ENCODE assay signal across 24 cellular contexts in the genomic region with DNA sequence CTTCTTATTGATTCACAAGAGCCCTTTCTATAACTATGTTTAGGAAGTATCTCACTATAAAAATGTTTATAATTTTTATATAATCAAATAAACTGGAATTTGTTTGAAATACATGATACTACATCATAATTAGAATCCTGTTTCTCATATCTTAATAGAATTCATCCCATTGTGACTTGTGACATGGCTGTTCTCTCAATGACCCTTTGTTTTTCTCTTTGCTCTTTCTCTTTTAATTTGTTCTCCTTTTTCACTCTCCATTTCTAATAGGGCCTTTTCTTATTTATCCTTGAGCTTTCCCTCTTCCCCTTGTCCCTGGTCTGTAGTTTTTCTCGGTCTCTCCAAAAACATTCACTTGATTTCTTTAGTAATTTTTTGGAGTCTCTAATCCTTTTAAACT.
A peak's percentile ranks its signal among the peaks of the same experiment; 100 is the strongest.
DNase-seq lines count a peak whose midpoint lies in the region; ATAC-seq, FAIRE-seq and TF ChIP-seq lines count a peak whose summit lies in the region.
"Had no signal": no experiment of that assay in that cellular context is flagged by ENCODE, and none has a peak within 500 bp of the region (broad histone marks: within the 10 kb centered on the region; RNA-seq: fewer than 3 reads in every experiment).

No MANE protein-coding gene starts in this region.

- peak overlapping the region; percentile 57 for H3K27ac Mint-ChIP-seq in dendritic cell treated with granulocyte-macrophage colony-stimulating factor and Interleukin-4, amounts not matched to agents 40 ng/mL and 50 ng/mL, for 4 days
- H3K27ac Mint-ChIP-seq in activated T-helper 1 cell treated with anti-CD3 and anti-CD28 coated beads, Interleukin-12 subunit alpha, Interleukin-12 subunit beta, Interleukin-2, Interleukin-4 antibody, amounts not matched to agents 30 ng/mL and 10 ng/mL and 1 ng/mL, durations not matched to agents 14 hours and 24 hours and 36 hours: no peak overlapping the region
- H3K27ac Mint-ChIP-seq: CD8-positive, alpha-beta T cell; HFFc6 had no signal

- no peak for FAIRE-seq in GM12892 (lab: Jason Lieb, UNC)
- FAIRE-seq: A549, G401.6, GM19239, H54 had no signal

- peak overlapping the region; percentile 77 for H3K27ac ChIP-seq in angular gyrus (ENCODE audit: low read depth, low read length)
- H3K27ac ChIP-seq in layer of hippocampus (ENCODE audit: low read depth, low read length): peak overlapping the region; percentile 80
- peak overlapping the region; percentile 90 for H3K27ac ChIP-seq in substantia nigra (ENCODE audit: low read depth, low read length, poor library complexity, severe bottlenecking)
- H3K27ac ChIP-seq: A549, BLaER1, C4-2B had no signal

- DNase-seq in substantia nigra (lab: John Stamatoyannopoulos, UW) (no peak), activated gamma-delta T cell treated with Interleukin-2 at 50 U/mL for 16 hours (no peak), GM12892 (ENCODE audit: insufficient read length) (no peak)
- no peak for DNase-seq in activated T-helper 1 cell treated with anti-CD3 and anti-CD28 coated beads, Interleukin-12 subunit alpha, Interleukin-12 subunit beta, Interleukin-2, Interleukin-4 antibody, amounts not matched to agents 30 ng/mL and 10 ng/mL and 1 ng/mL, durations not matched to agents 14 hours and 24 hours and 36 hours (ENCODE audit: low spot score)
- DNase-seq: 8988T; ACHN; AML-193; Caco-2; CD4-positive, CD25-positive, alpha-beta regulatory T cell; CD8-positive, alpha-beta T cell; DMS153; DND-41; GOT3; HFFc6 had no signal

- no peaks in the 10 kb centered on the region for H3K27me3 Mint-ChIP-seq in dendritic cell treated with granulocyte-macrophage colony-stimulating factor and Interleukin-4, amounts not matched to agents 40 ng/mL and 50 ng/mL, for 4 days
- H3K27me3 Mint-ChIP-seq in activated T-helper 1 cell treated with anti-CD3 and anti-CD28 coated beads, Interleukin-12 subunit alpha, Interleukin-12 subunit beta, Interleukin-2, Interleukin-4 antibody, amounts not matched to agents 30 ng/mL and 10 ng/mL and 1 ng/mL, durations not matched to agents 14 hours and 24 hours and 36 hours (ENCODE audit: insufficient read depth): no peaks in the 10 kb centered on the region
- H3K27me3 Mint-ChIP-seq: CD4-positive, CD25-positive, alpha-beta regulatory T cell had no signal

- H3K36me3 Mint-ChIP-seq in dendritic cell treated with granulocyte-macrophage colony-stimulating factor and Interleukin-4, amounts not matched to agents 40 ng/mL and 50 ng/mL, for 4 days (ENCODE audit: low read depth): no peaks in the 10 kb centered on the region
- no peaks in the 10 kb centered on the region for H3K36me3 Mint-ChIP-seq in activated T-helper 1 cell treated with anti-CD3 and anti-CD28 coated beads, Interleukin-12 subunit alpha, Interleukin-12 subunit beta, Interleukin-2, Interleukin-4 antibody, amounts not matched to agents 30 ng/mL and 10 ng/mL and 1 ng/mL, durations not matched to agents 14 hours and 24 hours and 36 hours (ENCODE audit: low read depth)
- H3K36me3 Mint-ChIP-seq: CD4-positive, CD25-positive, alpha-beta regulatory T cell; CD8-positive, alpha-beta T cell had no signal

- no peak for TF ChIP-seq POLR2A in GM12892 (IDR thresholded peaks at IDR 0.05; ENCODE audit: low read depth, low read length)

- intact Hi-C loops in dendritic cell treated with granulocyte-macrophage colony-stimulating factor and Interleukin-4, amounts not matched to agents 40 ng/mL and 50 ng/mL, for 4 days (cut with micrococcal nuclease): no loop called here
- intact Hi-C loops in activated T-helper 1 cell treated with anti-CD3 and anti-CD28 coated beads, Interleukin-12 subunit alpha, Interleukin-12 subunit beta, Interleukin-2, Interleukin-4 antibody, amounts not matched to agents 30 ng/mL and 10 ng/mL and 1 ng/mL, durations not matched to agents 14 hours and 24 hours and 36 hours (cut with micrococcal nuclease): no loop called here

- H3K9me3 Mint-ChIP-seq in dendritic cell treated with granulocyte-macrophage colony-stimulating factor and Interleukin-4, amounts not matched to agents 40 ng/mL and 50 ng/mL, for 4 days: peaks cover 15% of the 10 kb centered on the region
- H3K9me3 Mint-ChIP-seq in activated T-helper 1 cell treated with anti-CD3 and anti-CD28 coated beads, Interleukin-12 subunit alpha, Interleukin-12 subunit beta, Interleukin-2, Interleukin-4 antibody, amounts not matched to agents 30 ng/mL and 10 ng/mL and 1 ng/mL, durations not matched to agents 14 hours and 24 hours and 36 hours: no peaks in the 10 kb centered on the region
- H3K9me3 Mint-ChIP-seq: CD8-positive, alpha-beta T cell had no signal

- H3K27me3 ChIP-seq in layer of hippocampus (ENCODE audit: control insufficient read depth, insufficient read depth, low read length): no peaks in the 10 kb centered on the region
- H3K27me3 ChIP-seq: BLaER1 had no signal

- H3K4me3 Mint-ChIP-seq in dendritic cell treated with granulocyte-macrophage colony-stimulating factor and Interleukin-4, amounts not matched to agents 40 ng/mL and 50 ng/mL, for 4 days: no peak overlapping the region
- no peak overlapping the region for H3K4me3 Mint-ChIP-seq in activated T-helper 1 cell treated with anti-CD3 and anti-CD28 coated beads, Interleukin-12 subunit alpha, Interleukin-12 subunit beta, Interleukin-2, Interleukin-4 antibody, amounts not matched to agents 30 ng/mL and 10 ng/mL and 1 ng/mL, durations not matched to agents 14 hours and 24 hours and 36 hours
- H3K4me3 Mint-ChIP-seq: CD4-positive, CD25-positive, alpha-beta regulatory T cell; CD8-positive, alpha-beta T cell; HFFc6 had no signal

- no peak for ATAC-seq in GM21619 (IDR thresholded peaks at IDR 0.05; ENCODE audit: unreplicated experiment)
- ATAC-seq: A549; CD8-positive, alpha-beta T cell had no signal

- H3K4me1 Mint-ChIP-seq in dendritic cell treated with granulocyte-macrophage colony-stimulating factor and Interleukin-4, amounts not matched to agents 40 ng/mL and 50 ng/mL, for 4 days (ENCODE audit: low read depth): peaks cover 15% of the 10 kb centered on the region
- no peaks in the 10 kb centered on the region for H3K4me1 Mint-ChIP-seq in activated T-helper 1 cell treated with anti-CD3 and anti-CD28 coated beads, Interleukin-12 subunit alpha, Interleukin-12 subunit beta, Interleukin-2, Interleukin-4 antibody, amounts not matched to agents 30 ng/mL and 10 ng/mL and 1 ng/mL, durations not matched to agents 14 hours and 24 hours and 36 hours (ENCODE audit: low read depth)
